Comparison of ENCODE assay signal across 8 cellular contexts in genomic region chr14:68788275-68789001, GRCh38. TPM values are rescaled to one million over a fixed set of nuclear protein-coding genes. Genes with fewer than 3 reads are reported as not detected.
A peak's percentile ranks its signal among the peaks of the same experiment; 100 is the strongest.
DNase-seq lines count a peak whose midpoint lies in the region; ATAC-seq and TF ChIP-seq lines count a peak whose summit lies in the region.

No MANE protein-coding gene starts in this region.

- no peak for TF ChIP-seq EP300 in SK-N-SH (IDR thresholded peaks at IDR 0.05; ENCODE audit: borderline replicate concordance in 1 of 2, low read depth in 1 of 2, low read length in 1 of 2)

- no peaks in the 10 kb centered on the region for H3K9me2 ChIP-seq in SK-N-SH

- H3K9ac ChIP-seq in SK-N-SH: 0 out of 2 replicates have a peak overlapping the region, but pooled peaks have one; percentile 26
- H3K9ac ChIP-seq in adipocyte (ENCODE audit: low read length): peak overlapping the region; percentile 98
- peak overlapping the region in 4 of 5 donors; percentile 22 to 99 (median 76) for H3K9ac ChIP-seq in subcutaneous abdominal adipose tissue (ENCODE audit: low read length in 5 of 5)

- H3K4me1 ChIP-seq in SK-N-SH (ENCODE audit: control insufficient read depth in 1 of 2, insufficient read depth in 2 of 2, low read depth in 1 of 2, low read length in 1 of 2) (peaks cover 4 to 13% of the 10 kb centered on the region in 2 experiments), adipocyte (ENCODE audit: control insufficient read depth, insufficient read depth, low read length) (peaks cover 39% of the 10 kb centered on the region), left lung (peaks cover 27 to 58% of the 10 kb centered on the region in 2 donors), subcutaneous abdominal adipose tissue (ENCODE audit: control insufficient read depth in 5 of 5, insufficient read depth in 5 of 5, low read length in 5 of 5) (peaks cover 0 to 59% (median 54%) of the 10 kb centered on the region in 5 donors)

- no peaks in the 10 kb centered on the region for H4K20me1 ChIP-seq in SK-N-SH (ENCODE audit: insufficient read depth)

- TF ChIP-seq CTCF in SK-N-SH (IDR thresholded peaks at IDR 0.05): no peak
- TF ChIP-seq CTCF in left lung (IDR thresholded peaks at IDR 0.05): no peak

- no peak for TF ChIP-seq RAD21 in SK-N-SH (IDR thresholded peaks at IDR 0.05; ENCODE audit: low read length)

- H3K4me3 ChIP-seq in SK-N-SH (ENCODE audit: low read depth in 2 of 2, low read length in 1 of 2): 0 out of 4 replicates have a peak overlapping the region, but pooled peaks of 1 of the 2 experiments have one; percentile 52
- peak overlapping the region; percentile 93 for H3K4me3 ChIP-seq in adipocyte (ENCODE audit: low read length)
- H3K4me3 ChIP-seq in left lung: peak overlapping the region; percentile 78 to 81
- peak overlapping the region; percentile 15 to 100 (median 97) for H3K4me3 ChIP-seq in subcutaneous abdominal adipose tissue (ENCODE audit: low read depth in 1 of 5, low read length in 5 of 5)

- H3K27me3 ChIP-seq in SK-N-SH (ENCODE audit: insufficient read depth): no peaks in the 10 kb centered on the region
- no peaks in the 10 kb centered on the region for H3K27me3 ChIP-seq in adipocyte (replicated peaks; ENCODE audit: control insufficient read depth, insufficient read depth, low read length)
- H3K27me3 ChIP-seq in left lung: no peaks in the 10 kb centered on the region
- no peaks in the 10 kb centered on the region for H3K27me3 ChIP-seq in subcutaneous abdominal adipose tissue (ENCODE audit: control insufficient read depth in 5 of 5, insufficient read depth in 4 of 5, low read length in 5 of 5)

- peaks cover 25% of the 10 kb centered on the region for H3K79me2 ChIP-seq in SK-N-SH (ENCODE audit: insufficient read depth)

- H3K9me3 ChIP-seq in SK-N-SH (no peaks in the 10 kb centered on the region), adipocyte (ENCODE audit: control insufficient read depth, low read length) (no peaks in the 10 kb centered on the region), left lung (no peaks in the 10 kb centered on the region), subcutaneous abdominal adipose tissue (ENCODE audit: control insufficient read depth in 5 of 5, low read length in 5 of 5) (no peaks in the 10 kb centered on the region)

- H3F3A ChIP-seq in SK-N-SH (replicated peaks; ENCODE audit: insufficient read depth): peaks cover 25% of the 10 kb centered on the region

- peak overlapping the region; percentile 58 to 64; a peak in 2 of 4 replicates for H3K27ac ChIP-seq in SK-N-SH (ENCODE audit: low read depth in 2 of 2, low read length in 1 of 2)
- peak overlapping the region; percentile 100 for H3K27ac ChIP-seq in left lung
- H3K27ac ChIP-seq in subcutaneous abdominal adipose tissue (ENCODE audit: low read depth, low read length): peak overlapping the region; percentile 100

- H3K4me2 ChIP-seq in SK-N-SH: peak overlapping the region; percentile 68; the same call in 1 of the 2 replicates

- intact Hi-C loops in left lung (cut with DNase I): loop anchor here in 1 of 2 donors (10.0 kb wide), 1 partner anchor 104 kb away; no protein-coding TSS in a partner anchor

- ATAC-seq in SK-N-SH treated with all-trans-retinoic acid at 6 μM for 48 hours: no peak
- ATAC-seq in left lung: no peak
- ATAC-seq in GM21526 (IDR thresholded peaks at IDR 0.05; ENCODE audit: low FRiP score, unreplicated experiment): no peak

- POLR2A ChIA-PET in SK-N-SH (lab: Yijun Ruan, JAX): interaction anchor here (1.7 kb wide), 1 partner anchor 133 kb away, joined by 7 read pairs; no protein-coding TSS in a partner anchor

- CTCF ChIA-PET in SK-N-SH (lab: Yijun Ruan, JAX): interaction anchor here (0.7 to 10.4 kb wide), 47 partner anchors 9 to 864 kb away, joined by 3 to 160 read pairs (median 4); no protein-coding TSS in a partner anchor

- H2AFZ ChIP-seq in SK-N-SH (ENCODE audit: low read depth): no peak overlapping the region

- DNase-seq in SK-N-SH: no peak
- peak; percentile 9 for DNase-seq in adipocyte (ENCODE audit: low read depth)
- no peak for DNase-seq in left lung
- DNase-seq in NCI-H226: no peak
- DNase-seq in AG08395 (ENCODE audit: low spot score): no peak

- WGBS in SK-N-SH (ENCODE audit: low lambda C conversion rate): 53% methylated on average over 10 of the region's 10 CpGs

- H3K36me3 ChIP-seq in SK-N-SH (replicated peaks in 1 of 2; ENCODE audit: control insufficient read depth in 1 of 2, insufficient read depth in 2 of 2, low read length in 1 of 2) (peaks cover 3% of the 10 kb centered on the region in 2 experiments), adipocyte (ENCODE audit: control insufficient read depth, insufficient read depth, low read length, severe bottlenecking) (peaks cover 42% of the 10 kb centered on the region), left lung (peaks cover 0 to 50% of the 10 kb centered on the region in 2 donors), subcutaneous abdominal adipose tissue (ENCODE audit: control insufficient read depth in 5 of 5, insufficient read depth in 5 of 5, low read length in 5 of 5) (peaks cover 6 to 46% (median 34%) of the 10 kb centered on the region in 5 donors)

TF ChIP-seq in SK-N-SH, 30 proteins besides CTCF, POLR2A, EP300 and RAD21 (continues in another document):
- TF ChIP-seq NRF1 (IDR thresholded peaks at IDR 0.05; ENCODE audit: low read depth, low read length): no peak
- no peak for TF ChIP-seq ZBTB33 (IDR thresholded peaks at IDR 0.05; ENCODE audit: borderline replicate concordance, low read depth)
- TF ChIP-seq MEF2A (IDR thresholded peaks at IDR 0.05; ENCODE audit: borderline replicate concordance, low read depth): no peak
- TF ChIP-seq MAX (IDR thresholded peaks at IDR 0.05; ENCODE audit: low read depth): no peak
- no peak for TF ChIP-seq PBX3 (IDR thresholded peaks at IDR 0.05)

TF ChIP-seq in SK-N-SH treated with all-trans-retinoic acid at 6 μM for 48 hours, 23 proteins besides CTCF, POLR2A, EP300 and RAD21:
- no peak for TF ChIP-seq POU6F1 (CRISPR knock-in tag; IDR thresholded peaks at IDR 0.05; ENCODE audit: borderline replicate concordance, low read depth)
- TF ChIP-seq ARNTL (CRISPR knock-in tag; IDR thresholded peaks at IDR 0.05; ENCODE audit: borderline replicate concordance, low read depth): no peak
- no peak for TF ChIP-seq CSDC2 (CRISPR knock-in tag; IDR thresholded peaks at IDR 0.05)
- no peak for TF ChIP-seq OSR1 (CRISPR knock-in tag; IDR thresholded peaks at IDR 0.05)
- no peak for TF ChIP-seq RARB (CRISPR knock-in tag; IDR thresholded peaks at IDR 0.05)
- TF ChIP-seq ZFP30 (CRISPR knock-in tag; IDR thresholded peaks at IDR 0.05): no peak
- no peak for TF ChIP-seq SNAI2 (CRISPR knock-in tag; IDR thresholded peaks at IDR 0.05)

RNA-seq across cellular contexts. Expression of gene ZFP36L1, which starts 4.4 kb away (rescaled TPM):
- 8.8 and 16.5 TPM in 2 replicates for polyA plus RNA-seq in SK-N-SH (2012; rRNA removed)
- 8.1 and 13.9 TPM in 2 replicates for polyA plus RNA-seq in SK-N-SH (2012; cell fraction: cytosol; rRNA removed)
- 27.3 and 37.3 TPM in 2 replicates for polyA plus RNA-seq in SK-N-SH (2012; cell fraction: nucleus; rRNA removed)
- 100 to 1,000 TPM; 292 to 395 TPM for total RNA-seq in left lung

Comparison
In these comparisons a context has a peak if more than half of its experiments do, and no peak if none do; other contexts are left out.
1. H3K9ac ChIP-seq: peak in every context shown above with its lines; median percentile 98 in adipocyte; 76 in subcutaneous abdominal adipose tissue; 26 in SK-N-SH.